30 cellular contexts compared by ENCODE assay signal in the genomic region with DNA sequence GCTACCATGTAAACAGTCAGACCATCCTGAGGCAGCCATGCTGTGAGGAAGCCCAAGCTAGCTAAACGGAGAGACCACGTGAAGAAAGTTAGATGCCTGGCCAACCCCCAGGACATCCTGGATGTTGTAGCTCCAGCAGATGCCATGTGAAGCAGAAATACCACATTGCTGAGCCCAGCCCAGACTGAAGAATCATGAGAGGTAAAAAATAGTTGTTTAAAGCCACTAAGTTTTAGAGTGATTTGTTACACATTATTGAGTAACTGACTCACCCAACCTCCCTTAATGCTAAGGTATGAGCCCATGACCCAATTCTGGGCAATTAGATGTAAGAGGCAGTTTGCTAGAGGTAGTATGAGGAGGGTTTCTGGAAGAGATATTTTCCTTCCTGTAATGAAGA.
"Had no signal": no experiment of that assay in that cellular context is flagged by ENCODE, and none has a peak within 500 bp of the region (broad histone marks: within the 10 kb centered on the region; RNA-seq: fewer than 3 reads in every experiment).

No MANE protein-coding gene starts in this region.

- H3K4me1 Mint-ChIP-seq: immature natural killer cell, naive B cell, natural killer cell, nephron progenitor cell had no signal

- H2AFZ ChIP-seq: neural progenitor cell, parathyroid adenoma had no signal

- DNase-seq: hypothalamus; immature natural killer cell; kidney; left ventricle myocardium inferior; mesendoderm; naive B cell; natural killer cell; nephron progenitor cell; occipital lobe; psoas muscle; stimulated activated CD4-positive, alpha-beta T cell treated with anti-CD3 and anti-CD28 coated beads, Interleukin-12 subunit alpha, Interleukin-12 subunit beta, amount 100 ng/mL, for 4 hours; stimulated activated CD4-positive, alpha-beta T cell treated with anti-CD3 and anti-CD28 coated beads, Interleukin-15, amount 100 ng/mL, for 24 hours; stimulated activated CD4-positive, alpha-beta T cell treated with anti-CD3 and anti-CD28 coated beads, Interleukin-2, amount 100 ng/mL, for 24 hours; stimulated activated CD4-positive, alpha-beta T cell treated with anti-CD3 and anti-CD28 coated beads, Interleukin-4, amount 100 ng/mL, for 1 hour; stimulated activated naive CD4-positive, alpha-beta T cell; tibial artery; upper lobe of right lung had no signal

- H3K27ac ChIP-seq: left ventricle myocardium inferior, neural progenitor cell, neutrophil, parathyroid adenoma, psoas muscle, right atrium auricular region, skin epidermis, suprapubic skin, thoracic aorta, tibial artery, upper lobe of right lung had no signal

- H3K79me2 ChIP-seq: parathyroid adenoma had no signal

- H3K4me3 ChIP-seq: left ventricle myocardium inferior, lung, neural progenitor cell, psoas muscle, right atrium auricular region, skin epidermis, suprapubic skin, thoracic aorta, tibial artery, upper lobe of right lung had no signal

- H3K27me3 Mint-ChIP-seq: naive B cell; stimulated activated naive CD8-positive, alpha-beta T cell treated with anti-CD3 and anti-CD28 coated beads, Interleukin-15, Interleukin-2, amounts not matched to agents 100 ng/mL and 50 ng/mL, for 24 hours had no signal

- H3K27me3 ChIP-seq: neural progenitor cell, neutrophil, right atrium auricular region, suprapubic skin, tibial artery, upper lobe of right lung had no signal

- H3K27ac Mint-ChIP-seq: immature natural killer cell; mesothelial cell of epicardium; naive B cell; natural killer cell; nephron progenitor cell; neural progenitor cell; stimulated activated naive CD8-positive, alpha-beta T cell treated with anti-CD3 and anti-CD28 coated beads, Interleukin-15, Interleukin-2, amounts not matched to agents 100 ng/mL and 50 ng/mL, for 24 hours had no signal

- H3K36me3 Mint-ChIP-seq: immature natural killer cell, natural killer cell, neural progenitor cell had no signal

- H3K4me1 ChIP-seq: neural progenitor cell, parathyroid adenoma, suprapubic skin, upper lobe of right lung had no signal

- H3K9me3 Mint-ChIP-seq: neural progenitor cell; stimulated activated naive CD8-positive, alpha-beta T cell treated with anti-CD3 and anti-CD28 coated beads, Interleukin-15, Interleukin-2, amounts not matched to agents 100 ng/mL and 50 ng/mL, for 24 hours had no signal

- ATAC-seq: natural killer cell, psoas muscle, sciatic nerve, upper lobe of right lung had no signal

- FAIRE-seq: islet of Langerhans, kidney, urothelium cell line had no signal

- H3K4me3 Mint-ChIP-seq: immature natural killer cell; mesothelial cell of epicardium; natural killer cell; nephron progenitor cell; neural progenitor cell; stimulated activated naive CD8-positive, alpha-beta T cell treated with anti-CD3 and anti-CD28 coated beads, Interleukin-15, Interleukin-2, amounts not matched to agents 100 ng/mL and 50 ng/mL, for 24 hours had no signal

- H3K36me3 ChIP-seq: neural progenitor cell, neutrophil, right atrium auricular region, upper lobe of right lung had no signal

- H3K4me2 ChIP-seq: neural progenitor cell had no signal
